ENCODE assay signal across 19 cellular contexts in the genomic region with DNA sequence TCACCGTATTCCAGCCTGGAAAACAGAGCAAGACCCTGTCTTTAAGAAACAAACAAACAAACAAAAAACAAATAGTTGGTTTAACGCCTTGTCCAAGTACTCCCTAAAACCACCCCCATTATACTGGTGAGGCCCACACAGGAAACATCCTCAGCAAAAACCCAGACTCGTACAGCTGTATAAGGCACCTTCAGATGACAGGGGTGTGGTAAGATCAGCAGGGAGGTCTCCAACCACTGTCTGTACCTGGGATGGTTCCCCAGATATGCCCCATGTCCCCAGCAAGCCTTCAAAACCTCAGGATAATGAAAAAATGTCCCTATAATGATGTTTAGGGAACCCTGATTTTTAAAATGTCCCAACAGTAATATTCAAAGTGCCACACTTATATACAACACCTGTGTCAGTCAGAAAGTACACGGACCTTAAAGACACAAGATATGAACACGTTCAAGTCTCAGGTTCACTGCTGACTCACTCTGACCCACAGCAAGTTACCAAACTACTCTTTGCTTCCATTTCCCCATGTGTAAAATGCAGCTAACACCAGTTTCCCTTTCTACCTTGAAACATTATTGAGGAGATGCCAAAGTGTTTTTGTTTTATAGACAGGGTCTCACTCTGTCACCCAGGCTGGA. TPM values are rescaled to one million over a fixed set of nuclear protein-coding genes. Genes with fewer than 3 reads are reported as not detected.
DNase-seq lines count a peak whose midpoint lies in the region; ATAC-seq, FAIRE-seq and TF ChIP-seq lines count a peak whose summit lies in the region.
"Had no signal": no experiment of that assay in that cellular context is flagged by ENCODE, and none has a peak within 500 bp of the region (broad histone marks: within the 10 kb centered on the region; RNA-seq: fewer than 3 reads in every experiment).

No MANE protein-coding gene starts in this region.

- no peaks in the 10 kb centered on the region for H3K9me3 Mint-ChIP-seq in activated T-cell treated with anti-CD3 and anti-CD28 coated beads, Interleukin-2, amount 50 U/mL, for 72 hours
- H3K9me3 Mint-ChIP-seq in T-cell = no peaks in the 10 kb centered on the region
- H3K9me3 Mint-ChIP-seq: neural crest cell had no signal

- intact Hi-C loops in GM12878 (cut with micrococcal nuclease; ENCODE audit: unreplicated experiment) = no loop called here
- intact Hi-C loops in breast epithelium (cut with DNase I; ENCODE audit: low total_unique reads) = no loop called here

- H3K79me2 ChIP-seq in GM12878 (ENCODE audit: control insufficient read depth, insufficient read depth, low read length) = peaks cover 44% of the 10 kb centered on the region

- H3K4me1 ChIP-seq in GM12878 (ENCODE audit: control insufficient read depth, insufficient read depth, low read length) = peaks cover 13% of the 10 kb centered on the region
- no peaks in the 10 kb centered on the region for H3K4me1 ChIP-seq in breast epithelium
- H3K4me1 ChIP-seq: colonic mucosa, HAP-1, SJSA1 had no signal

- no TSS peak for BruUV-seq in GM12878 (replicated peaks; lab: Mats Ljungman, UMichigan)

- 20% methylated on average over 5 of the region's 5 CpGs for WGBS in GM12878 (ENCODE audit: insufficient coverage, insufficient replicate concordance, low lambda C conversion rate, missing lambda C conversion rate)

- in situ Hi-C loops in GM12878 (cut with MboI) = no loop called here

- H4K20me1 ChIP-seq in GM12878 (ENCODE audit: control insufficient read depth, insufficient read depth) = no peaks in the 10 kb centered on the region

- no peak for TF ChIP-seq EP300 in GM12878 (IDR thresholded peaks at IDR 0.05; ENCODE audit: borderline replicate concordance in 1 of 2, control insufficient read depth in 1 of 2, low read depth in 2 of 2, low read length in 2 of 2)

- H3K27ac ChIP-seq in GM12878 (ENCODE audit: control insufficient read depth, insufficient read depth) (peak overlapping the region; percentile 77), breast epithelium (no peak overlapping the region)
- H3K27ac ChIP-seq: colonic mucosa, epithelial cell of prostate, SJSA1 had no signal

- H3K9me3 ChIP-seq in GM12878 (replicated peaks; ENCODE audit: control insufficient read depth, insufficient read depth, low read length) = no peaks in the 10 kb centered on the region
- no peaks in the 10 kb centered on the region for H3K9me3 ChIP-seq in breast epithelium
- H3K9me3 ChIP-seq: colonic mucosa, HAP-1, SJSA1, tibial nerve had no signal

- H3K4me3 Mint-ChIP-seq in activated T-cell treated with anti-CD3 and anti-CD28 coated beads, Interleukin-2, amount 50 U/mL, for 72 hours = peak overlapping the region; percentile 75 to 86
- H3K4me3 Mint-ChIP-seq in T-cell = no peak overlapping the region
- H3K4me3 Mint-ChIP-seq: neural crest cell had no signal

- H2AFZ ChIP-seq in GM12878 (ENCODE audit: control insufficient read depth, low read depth, low read length) = no peak overlapping the region

- RAD21 ChIA-PET in GM12878 (lab: Charles Lee; ENCODE audit: unreplicated experiment) = interaction anchor here (0.7 to 3.4 kb wide), 3 partner anchors 21 to 59 kb away, joined by 4 to 22 read pairs (median 4); a partner anchor contains a TSS

- TF ChIP-seq POLR2A in GM12878 (IDR thresholded peaks at IDR 0.05; ENCODE audit: low read depth, low read length) (no peak), breast epithelium (IDR thresholded peaks at IDR 0.05) (no peak)

- POLR2A ChIA-PET in T-cell (lab: Charles Lee) = interaction anchor here in 1 of 2 donors (0.6 kb wide), 1 partner anchor 31 kb away, joined by 3 read pairs; no protein-coding TSS in a partner anchor
- POLR2A ChIA-PET in GM12878 (lab: Charles Lee) = interaction anchor here (0.9 to 5.7 kb wide), 3 partner anchors 9 to 32 kb away, joined by 3 to 27 read pairs (median 7); a partner anchor contains a TSS

- CTCF ChIA-PET in T-cell (lab: Charles Lee) (no interaction called here), GM12878 (lab: Yijun Ruan, JAX) (interaction anchor here (0.9 to 6.0 kb wide), 2 partner anchors 59 to 342 kb away, joined by 3 to 44 read pairs; a partner anchor contains a TSS)

- SMC1A ChIA-PET in GM12878 (lab: Charles Lee; ENCODE audit: uncharacterized antibody, unreplicated experiment) = interaction anchor here (0.7 to 2.4 kb wide), 7 partner anchors 11 to 59 kb away, joined by 3 to 8 read pairs (median 4); no protein-coding TSS in a partner anchor

- H3K36me3 ChIP-seq in GM12878 (ENCODE audit: control insufficient read depth in 2 of 2, insufficient read depth in 2 of 2, low read length in 1 of 2) = peaks cover 26 to 45% of the 10 kb centered on the region in 2 experiments
- H3K36me3 ChIP-seq in breast epithelium = peaks cover 11% of the 10 kb centered on the region

- H3K36me3 Mint-ChIP-seq in activated T-cell treated with anti-CD3 and anti-CD28 coated beads, Interleukin-2, amount 50 U/mL, for 72 hours (ENCODE audit: insufficient read depth in 2 of 2) = peaks cover 21 to 45% of the 10 kb centered on the region in 2 donors
- peaks cover 65% of the 10 kb centered on the region for H3K36me3 Mint-ChIP-seq in T-cell

- TF ChIP-seq CTCF in GM12878 (IDR thresholded peaks at IDR 0.05 in 2 of 3, conservative IDR thresholded peaks at IDR 0.05 in 1 of 3; ENCODE audit: control insufficient read depth in 2 of 3, extremely low read depth in 1 of 3, insufficient read depth in 1 of 3, low read depth in 3 of 3, low read length in 3 of 3) (no peak), breast epithelium (IDR thresholded peaks at IDR 0.05) (no peak)

- H3K27ac Mint-ChIP-seq in activated T-cell treated with anti-CD3 and anti-CD28 coated beads, Interleukin-2, amount 50 U/mL, for 72 hours = peak overlapping the region; percentile 97
- peak overlapping the region; percentile 68 to 72 for H3K27ac Mint-ChIP-seq in T-cell

- no peaks in the 10 kb centered on the region for H3K27me3 Mint-ChIP-seq in activated T-cell treated with anti-CD3 and anti-CD28 coated beads, Interleukin-2, amount 50 U/mL, for 72 hours (ENCODE audit: low read depth)
- no peaks in the 10 kb centered on the region for H3K27me3 Mint-ChIP-seq in T-cell

- H3K4me3 ChIP-seq in GM12878 = 0 out of 2 replicates have a peak overlapping the region, but pooled peaks have one; percentile 28
- H3K4me3 ChIP-seq in breast epithelium = no peak overlapping the region
- H3K4me3 ChIP-seq: colonic mucosa, HAP-1, SJSA1, smooth muscle cell, tibial nerve had no signal

- no peak for TF ChIP-seq RAD21 in GM12878 (IDR thresholded peaks at IDR 0.05; ENCODE audit: insufficient read depth, low read depth, low read length)

- no peak overlapping the region for H3K9ac ChIP-seq in GM12878 (ENCODE audit: control insufficient read depth, insufficient read depth, low read length)

- H3K4me1 Mint-ChIP-seq in activated T-cell treated with anti-CD3 and anti-CD28 coated beads, Interleukin-2, amount 50 U/mL, for 72 hours (ENCODE audit: low read depth) = peaks cover 67% of the 10 kb centered on the region
- H3K4me1 Mint-ChIP-seq in T-cell = peaks cover 44 to 70% (median 57%) of the 10 kb centered on the region in 3 donors

- H3K27me3 ChIP-seq in GM12878 (replicated peaks in 1 of 2; ENCODE audit: control insufficient read depth in 2 of 2, insufficient read depth in 2 of 2, low read length in 1 of 2) (no peaks in the 10 kb centered on the region), breast epithelium (no peaks in the 10 kb centered on the region)
- H3K27me3 ChIP-seq: colonic mucosa, SJSA1, tibial nerve had no signal

- FAIRE-seq in GM12878 (lab: Jason Lieb, UNC) = peak; percentile 93
- FAIRE-seq: frontal cortex had no signal

- peak in 1 of 2 donors; percentile 19 for DNase-seq in activated T-cell treated with anti-CD3 and anti-CD28 coated beads, Interleukin-2, amount 50 U/mL, for 72 hours
- DNase-seq in activated T-cell treated with anti-CD3 and anti-CD28 coated beads for 4 hours (no peak), T-cell (no peak), GM12878 (ENCODE audit: low read depth, low spot score) (no peak), breast epithelium (ENCODE audit: low spot score in 2 of 2) (no peak), HT-29 (ENCODE audit: low spot score) (no peak)
- DNase-seq in stimulated activated naive CD8-positive, alpha-beta T cell treated with anti-CD3 and anti-CD28 coated beads, Interleukin-15, Interleukin-2, amounts not matched to agents 100 U/mL and 50 U/mL, for 24 hours = no peak
- DNase-seq: activated effector memory CD4-positive, alpha-beta T cell treated with Interleukin-2 at 50 U/mL for 16 hours; colonic mucosa; left cardiac atrium; NCI-H1436 had no signal

- ATAC-seq in activated T-cell treated with anti-CD3 and anti-CD28 coated beads, Interleukin-2, amount 50 U/mL, for 72 hours (replicated peaks in 1 of 2) = peak; percentile 82 to 83
- ATAC-seq in T-cell (replicated peaks in 1 of 4) = no peak
- peak; percentile 69 for ATAC-seq in GM12878
- peak; percentile 64 for ATAC-seq in stimulated activated naive CD8-positive, alpha-beta T cell treated with anti-CD3 and anti-CD28 coated beads, Interleukin-15, Interleukin-2, amounts not matched to agents 100 U/mL and 50 U/mL, for 24 hours
- no peak for ATAC-seq in HG02840 (IDR thresholded peaks at IDR 0.05; ENCODE audit: low FRiP score, unreplicated experiment)
- ATAC-seq: left cardiac atrium had no signal

- H3K4me2 ChIP-seq in GM12878 (ENCODE audit: control insufficient read depth, insufficient read depth) = peak overlapping the region; percentile 49
- H3K4me2 ChIP-seq: smooth muscle cell had no signal

RNA-seq across cellular contexts. Expression of a gene that starts 9.3 kb away (rescaled TPM):
- total RNA-seq in activated T-cell treated with anti-CD3 and anti-CD28 coated beads, Interleukin-2, amount 50 U/mL, for 72 hours = 100 to 1,000 TPM; 298 to 325 TPM
- total RNA-seq in T-cell (100 to 1,000 TPM; 272 to 323 (median 292) TPM), GM12878 (2014; rRNA removed) (47.1 and 56.1 TPM in 2 replicates), GM12878 (2014; rRNA removed; fragmentation: Illumina TruSeq; extraction: Trizol) (14.9 and 16.9 TPM in 2 replicates), GM12878 (2021) (222 and 239 TPM in 2 replicates), breast epithelium (10 to 100 TPM; 47.7 to 68.6 (median 47.9) TPM)
- 108 and 121 TPM in 2 replicates for total RNA-seq in GM12878 (2013; cell fraction: nucleolus; rRNA removed)
- polyA plus RNA-seq in GM12878 (2011; ENCODE audit: low read depth) = 32.3 TPM
- polyA plus RNA-seq in GM12878 (2011; rRNA removed) (7.8 and 28.1 TPM in 2 replicates), GM12878 (2014; fragmentation: Illumina TruSeq; extraction: Trizol) (44.7 and 78.9 TPM in 2 replicates), GM12878 (2014; fragmentation: Nextera tagmentation; extraction: Ambion mirVana) (10 to 100 TPM; 10.4 to 13.4 TPM), GM12878 (2014; rRNA removed) (35.8 and 63.6 TPM in 2 replicates), GM12878 (2016; fragmentation: Nextera tagmentation; extraction: Ambion mirVana) (100 to 1,000 TPM; 170 to 190 TPM)
- polyA plus RNA-seq in GM12878 (2011; cell fraction: cytosol; rRNA removed) = 20.4 and 35.7 TPM in 2 replicates
- 51.1 and 94.1 TPM in 2 replicates for polyA plus RNA-seq in GM12878 (2011; cell fraction: nucleus; rRNA removed)
- 64.7 and 99.8 TPM in 2 replicates for polyA plus RNA-seq in GM12878 (2012)
- polyA minus RNA-seq in GM12878 (2011; rRNA and poly(A)+ RNA removed) = 50.6 and 52.5 TPM in 2 replicates
- 50.0 and 80.6 TPM in 2 replicates for polyA minus RNA-seq in GM12878 (2011; cell fraction: cytosol; rRNA and poly(A)+ RNA removed)
- polyA minus RNA-seq in GM12878 (2011; cell fraction: nucleus; rRNA and poly(A)+ RNA removed) = 41.3 and 62.6 TPM in 2 replicates
- total RNA-seq in HT-29 (2014; rRNA removed; shearing (Covaris generic)) = 42.3 and 50.8 TPM in 2 replicates

RNA-seq across cellular contexts. Expression of a gene that starts 9.4 kb away (rescaled TPM):
- total RNA-seq in activated T-cell treated with anti-CD3 and anti-CD28 coated beads, Interleukin-2, amount 50 U/mL, for 72 hours = 1 to 10 TPM; 3.2 to 3.7 TPM
- total RNA-seq in T-cell (10 to 100 TPM in 1 of 5 donors, 1 to 10 TPM in 4; 4.6 to 10.9 (median 5.1) TPM), GM12878 (2014; rRNA removed) (2.0 and 2.7 TPM in 2 replicates), GM12878 (2014; rRNA removed; fragmentation: Illumina TruSeq; extraction: Trizol) (0.37 and 0.72 TPM in 2 replicates), GM12878 (2021) (1.4 and 1.5 TPM in 2 replicates), breast epithelium (1 to 10 TPM; 2.6 to 7.5 (median 6.6) TPM)
- total RNA-seq in GM12878 (2013; cell fraction: nucleolus; rRNA removed) = 2.2 and 3.5 TPM in 2 replicates
- 0.54 TPM for polyA plus RNA-seq in GM12878 (2011; ENCODE audit: low read depth)
- polyA plus RNA-seq in GM12878 (2011; rRNA removed) (0.40 and 1.0 TPM in 2 replicates), GM12878 (2014; fragmentation: Illumina TruSeq; extraction: Trizol) (0.08 and 0.81 TPM in 2 replicates), GM12878 (2014; fragmentation: Nextera tagmentation; extraction: Ambion mirVana) (under 1 TPM; 0.10 to 0.46 TPM), GM12878 (2014; rRNA removed) (2.0 and 2.8 TPM in 2 replicates), GM12878 (2016; fragmentation: Nextera tagmentation; extraction: Ambion mirVana) (1 to 10 TPM; 1.9 to 2.8 TPM)
- 1.3 and 2.5 TPM in 2 replicates for polyA plus RNA-seq in GM12878 (2011; cell fraction: cytosol; rRNA removed)
- polyA plus RNA-seq in GM12878 (2011; cell fraction: nucleus; rRNA removed) = 3.6 and 4.0 TPM in 2 replicates
- 1.1 and 1.2 TPM in 2 replicates for polyA plus RNA-seq in GM12878 (2012)
- polyA minus RNA-seq in GM12878 (2011; rRNA and poly(A)+ RNA removed) = 0.93 and 1.0 TPM in 2 replicates
- polyA minus RNA-seq in GM12878 (2011; cell fraction: cytosol; rRNA and poly(A)+ RNA removed) = 1.7 TPM in 1 of 2 replicates, not detected in the other
- 1.9 and 3.1 TPM in 2 replicates for polyA minus RNA-seq in GM12878 (2011; cell fraction: nucleus; rRNA and poly(A)+ RNA removed)
- 3.6 and 5.5 TPM in 2 replicates for total RNA-seq in HT-29 (2014; rRNA removed; shearing (Covaris generic))

RNA-seq across cellular contexts. Expression of a gene that starts 20.6 kb away (rescaled TPM):
- 10 to 100 TPM; 25.6 to 30.0 TPM for total RNA-seq in activated T-cell treated with anti-CD3 and anti-CD28 coated beads, Interleukin-2, amount 50 U/mL, for 72 hours
- total RNA-seq in T-cell (10 to 100 TPM; 56.2 to 84.3 (median 82.3) TPM), GM12878 (2014; rRNA removed) (14.1 and 16.3 TPM in 2 replicates), GM12878 (2014; rRNA removed; fragmentation: Illumina TruSeq; extraction: Trizol) (8.5 and 8.6 TPM in 2 replicates), GM12878 (2021) (22.2 and 24.3 TPM in 2 replicates), breast epithelium (10 to 100 TPM; 25.0 to 50.1 (median 32.4) TPM)
- 26.9 and 32.1 TPM in 2 replicates for total RNA-seq in GM12878 (2013; cell fraction: nucleolus; rRNA removed)
- polyA plus RNA-seq in GM12878 (2011; ENCODE audit: low read depth) = 3.8 TPM
- polyA plus RNA-seq in GM12878 (2011; rRNA removed) (10.3 and 14.4 TPM in 2 replicates), GM12878 (2014; fragmentation: Illumina TruSeq; extraction: Trizol) (2.0 and 7.9 TPM in 2 replicates), GM12878 (2014; fragmentation: Nextera tagmentation; extraction: Ambion mirVana) (under 1 TPM; 0.27 to 0.82 TPM), GM12878 (2014; rRNA removed) (25.7 and 27.8 TPM in 2 replicates), GM12878 (2016; fragmentation: Nextera tagmentation; extraction: Ambion mirVana) (10 to 100 TPM; 17.4 to 20.8 TPM)
- polyA plus RNA-seq in GM12878 (2011; cell fraction: cytosol; rRNA removed) = 18.2 and 21.6 TPM in 2 replicates
- 63.9 and 67.2 TPM in 2 replicates for polyA plus RNA-seq in GM12878 (2011; cell fraction: nucleus; rRNA removed)
- polyA plus RNA-seq in GM12878 (2012) = 13.5 and 16.9 TPM in 2 replicates
- 12.7 and 20.9 TPM in 2 replicates for polyA minus RNA-seq in GM12878 (2011; rRNA and poly(A)+ RNA removed)
- polyA minus RNA-seq in GM12878 (2011; cell fraction: cytosol; rRNA and poly(A)+ RNA removed) = 5.5 and 7.1 TPM in 2 replicates
- 13.3 and 25.6 TPM in 2 replicates for polyA minus RNA-seq in GM12878 (2011; cell fraction: nucleus; rRNA and poly(A)+ RNA removed)
- total RNA-seq in HT-29 (2014; rRNA removed; shearing (Covaris generic)) = 17.2 and 17.4 TPM in 2 replicates

RNA-seq across cellular contexts. Expression of a gene that starts 39.8 kb away (rescaled TPM):
- total RNA-seq in activated T-cell treated with anti-CD3 and anti-CD28 coated beads, Interleukin-2, amount 50 U/mL, for 72 hours = 10 to 100 TPM in 1 of 2 donors, 1 to 10 TPM in 1; 8.4 to 12.4 TPM
- total RNA-seq in T-cell = 1 to 10 TPM; 6.2 to 8.4 (median 6.3) TPM
- 24.3 and 27.1 TPM in 2 replicates for total RNA-seq in GM12878 (2013; cell fraction: nucleolus; rRNA removed)
- total RNA-seq in GM12878 (2014; rRNA removed) = 3.7 and 6.6 TPM in 2 replicates
- total RNA-seq in GM12878 (2014; rRNA removed; fragmentation: Illumina TruSeq; extraction: Trizol) = 2.1 and 3.0 TPM in 2 replicates
- 6.9 and 7.6 TPM in 2 replicates for total RNA-seq in GM12878 (2021)
- 2.0 TPM for polyA plus RNA-seq in GM12878 (2011; ENCODE audit: low read depth)
- 2.9 and 3.6 TPM in 2 replicates for polyA plus RNA-seq in GM12878 (2011; rRNA removed)
- polyA plus RNA-seq in GM12878 (2011; cell fraction: cytosol; rRNA removed) = 4.0 and 5.1 TPM in 2 replicates
- 27.9 and 30.7 TPM in 2 replicates for polyA plus RNA-seq in GM12878 (2011; cell fraction: nucleus; rRNA removed)
- polyA plus RNA-seq in GM12878 (2012) = 4.7 and 6.3 TPM in 2 replicates
- polyA plus RNA-seq in GM12878 (2014; fragmentation: Illumina TruSeq; extraction: Trizol) = 0.43 and 1.5 TPM in 2 replicates
- polyA plus RNA-seq in GM12878 (2014; fragmentation: Nextera tagmentation; extraction: Ambion mirVana) = under 1 TPM in 1 of 2 experiments, not detected in 1; 0.31 TPM
- 3.4 and 4.7 TPM in 2 replicates for polyA plus RNA-seq in GM12878 (2014; rRNA removed)
- polyA plus RNA-seq in GM12878 (2016; fragmentation: Nextera tagmentation; extraction: Ambion mirVana) = under 1 TPM; 0.32 to 0.76 TPM
- polyA minus RNA-seq in GM12878 (2011; rRNA and poly(A)+ RNA removed) = 2.8 and 4.9 TPM in 2 replicates
- polyA minus RNA-seq in GM12878 (2011; cell fraction: cytosol; rRNA and poly(A)+ RNA removed) = 1.6 and 1.9 TPM in 2 replicates
- polyA minus RNA-seq in GM12878 (2011; cell fraction: nucleus; rRNA and poly(A)+ RNA removed) = 3.4 and 6.5 TPM in 2 replicates
- 10 to 100 TPM; 13.3 to 15.4 (median 14.0) TPM for total RNA-seq in breast epithelium
- total RNA-seq in HT-29 (2014; rRNA removed; shearing (Covaris generic)) = 4.8 and 9.5 TPM in 2 replicates

RNA-seq across cellular contexts. Expression of a gene that starts 49.4 kb away (rescaled TPM):
- 10 to 100 TPM; 15.3 to 19.0 TPM for total RNA-seq in activated T-cell treated with anti-CD3 and anti-CD28 coated beads, Interleukin-2, amount 50 U/mL, for 72 hours
- 10 to 100 TPM; 10.9 to 87.9 (median 15.8) TPM for total RNA-seq in T-cell
- 2.1 and 3.9 TPM in 2 replicates for total RNA-seq in GM12878 (2013; cell fraction: nucleolus; rRNA removed)
- total RNA-seq in GM12878 (2014; rRNA removed) = 0.28 and 0.76 TPM in 2 replicates
- total RNA-seq in GM12878 (2014; rRNA removed; fragmentation: Illumina TruSeq; extraction: Trizol) = 0.28 and 0.45 TPM in 2 replicates
- total RNA-seq in GM12878 (2021) = 0.51 and 1.0 TPM in 2 replicates
- polyA plus RNA-seq in GM12878 (2011; ENCODE audit: low read depth) = 0.91 TPM
- 0.75 and 0.99 TPM in 2 replicates for polyA plus RNA-seq in GM12878 (2011; rRNA removed)
- polyA plus RNA-seq in GM12878 (2011; cell fraction: cytosol; rRNA removed) = 0.99 and 1.4 TPM in 2 replicates
- 1.9 and 3.3 TPM in 2 replicates for polyA plus RNA-seq in GM12878 (2011; cell fraction: nucleus; rRNA removed)
- 0.68 and 1.2 TPM in 2 replicates for polyA plus RNA-seq in GM12878 (2012)
- polyA plus RNA-seq in GM12878 (2014; fragmentation: Illumina TruSeq; extraction: Trizol) = 0.31 TPM in 1 of 2 replicates, not detected in the other
- under 1 TPM; 0.08 to 0.11 TPM for polyA plus RNA-seq in GM12878 (2014; fragmentation: Nextera tagmentation; extraction: Ambion mirVana)
- 0.51 and 0.77 TPM in 2 replicates for polyA plus RNA-seq in GM12878 (2014; rRNA removed)
- polyA plus RNA-seq in GM12878 (2016; fragmentation: Nextera tagmentation; extraction: Ambion mirVana) = 1 to 10 TPM; 2.0 to 4.0 TPM
- 2.5 and 2.8 TPM in 2 replicates for polyA minus RNA-seq in GM12878 (2011; rRNA and poly(A)+ RNA removed)
- 0.52 and 0.67 TPM in 2 replicates for polyA minus RNA-seq in GM12878 (2011; cell fraction: cytosol; rRNA and poly(A)+ RNA removed)
- polyA minus RNA-seq in GM12878 (2011; cell fraction: nucleus; rRNA and poly(A)+ RNA removed) = 2.8 and 2.9 TPM in 2 replicates
- total RNA-seq in breast epithelium = 10 to 100 TPM in 2 of 3 donors, 1 to 10 TPM in 1; 5.3 to 45.7 (median 29.5) TPM
- 2.2 and 3.0 TPM in 2 replicates for total RNA-seq in HT-29 (2014; rRNA removed; shearing (Covaris generic))

Comparison
In these comparisons a context has a peak if more than half of its experiments do, and no peak if none do; other contexts are left out.
1. ATAC-seq: peak in activated T-cell treated with anti-CD3 and anti-CD28 coated beads, Interleukin-2, amount 50 U/mL, for 72 hours (2 of 2), GM12878 (single experiment) and stimulated activated naive CD8-positive, alpha-beta T cell treated with anti-CD3 and anti-CD28 coated beads, Interleukin-15, Interleukin-2, amounts not matched to agents 100 U/mL and 50 U/mL, for 24 hours (single experiment); none in T-cell (0 of 4) and HG02840 (single experiment).
2. H3K4me3 Mint-ChIP-seq: peak in activated T-cell treated with anti-CD3 and anti-CD28 coated beads, Interleukin-2, amount 50 U/mL, for 72 hours (2 of 2); none in T-cell (0 of 3).